Comparison of ENCODE assay signal across 8 cellular contexts in the genomic region with DNA sequence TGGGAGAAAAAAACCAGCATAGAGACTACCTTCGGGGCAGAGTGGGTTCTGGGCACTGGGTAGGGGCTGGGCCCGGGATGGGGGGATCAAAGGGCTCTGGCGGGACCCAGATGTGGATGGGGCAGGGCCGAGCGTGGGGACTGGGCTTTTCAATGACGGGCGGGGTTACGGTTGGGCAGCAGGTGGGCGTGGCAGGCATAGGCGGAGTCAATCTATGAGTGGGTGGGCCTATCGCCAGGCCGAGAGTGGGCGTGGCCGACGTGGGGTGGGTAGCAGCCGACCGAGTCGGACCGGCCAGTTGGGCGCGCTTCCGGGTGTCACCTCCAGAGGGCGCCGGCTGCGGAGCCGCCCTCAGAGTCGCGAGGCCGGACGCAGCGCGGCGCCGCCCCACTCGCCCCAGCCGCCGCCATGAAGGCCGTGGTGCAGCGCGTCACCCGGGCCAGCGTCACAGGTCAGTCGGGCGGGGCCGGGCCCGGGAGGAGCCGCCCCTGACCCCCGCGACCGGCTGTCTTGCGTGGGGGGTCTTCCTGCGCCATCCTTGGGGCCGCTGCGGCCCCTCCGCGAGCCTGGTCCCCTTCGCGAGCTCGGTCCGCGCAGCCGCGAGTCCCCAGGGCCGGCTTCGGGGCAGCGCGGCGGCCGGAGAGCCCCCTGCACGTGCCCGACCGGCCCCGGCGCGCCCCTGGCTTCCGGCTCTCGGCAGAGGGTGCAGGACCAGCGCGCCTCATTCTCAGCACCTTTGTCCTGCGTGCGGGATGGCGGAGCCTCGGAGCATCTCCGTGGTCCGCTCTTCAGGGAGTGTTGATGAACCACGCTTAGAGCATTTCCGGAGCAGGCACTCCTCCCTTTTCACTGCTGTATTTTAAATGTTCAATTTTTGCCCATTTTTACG. TPM values are rescaled to one million over a fixed set of nuclear protein-coding genes. Genes with fewer than 3 reads are reported as not detected.
DNase-seq lines count a peak whose midpoint lies in the region; ATAC-seq and TF ChIP-seq lines count a peak whose summit lies in the region.

A gene with protein sequence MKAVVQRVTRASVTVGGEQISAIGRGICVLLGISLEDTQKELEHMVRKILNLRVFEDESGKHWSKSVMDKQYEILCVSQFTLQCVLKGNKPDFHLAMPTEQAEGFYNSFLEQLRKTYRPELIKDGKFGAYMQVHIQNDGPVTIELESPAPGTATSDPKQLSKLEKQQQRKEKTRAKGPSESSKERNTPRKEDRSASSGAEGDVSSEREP (plus strand): TSS at position 390 of the 889 bp plus-strand sequence. CDS start 19 bp downstream, at position 409.

- TF ChIP-seq CTCF in foreskin keratinocyte (conservative IDR thresholded peaks at IDR 0.05) = peak; percentile 83

- WGBS in neuronal stem cell (ENCODE audit: extremely low coverage in 2 of 2, insufficient read length in 2 of 2, insufficient replicate concordance in 1 of 2), 2 donors = no CpG with 5 or more reads among the region's 88 CpGs

- peak within 1 kb of the TSS; percentile 90 for H3K23ac ChIP-seq in neuronal stem cell (ENCODE audit: low read depth, low read length, poor library complexity)

- no peaks in the 10 kb centered on the region for H3K9me3 ChIP-seq in HAP-1
- no peaks in the 10 kb centered on the region for H3K9me3 ChIP-seq in MG63
- H3K9me3 ChIP-seq in SJCRH30 (replicated peaks) = no peaks in the 10 kb centered on the region
- H3K9me3 ChIP-seq in neuronal stem cell (replicated peaks in 1 of 2; ENCODE audit: control insufficient read depth in 2 of 2, insufficient read depth in 1 of 2, low read depth in 1 of 2, low read length in 2 of 2) = no peaks in the 10 kb centered on the region
- H3K9me3 ChIP-seq in subcutaneous abdominal adipose tissue (ENCODE audit: control insufficient read depth in 5 of 5, low read length in 5 of 5) = no peaks in the 10 kb centered on the region

- H3K4ac ChIP-seq in neuronal stem cell (ENCODE audit: low read length) = no peak within 1 kb of the TSS

- H3K4me3 ChIP-seq in HAP-1 (peak within 1 kb of the TSS; percentile 49), MG63 (peak within 1 kb of the TSS; percentile 62), SJCRH30 (peak within 1 kb of the TSS; percentile 67), neuronal stem cell (ENCODE audit: low read length in 2 of 2) (peak within 1 kb of the TSS; percentile 61 to 87), subcutaneous abdominal adipose tissue (ENCODE audit: low read depth in 1 of 5, low read length in 5 of 5) (peak within 1 kb of the TSS; percentile 88 to 95 (median 91))

- no peak within 1 kb of the TSS for H2BK120ac ChIP-seq in neuronal stem cell (ENCODE audit: low read depth, low read length)

- H3K14ac ChIP-seq in neuronal stem cell (ENCODE audit: low read length) = peak within 1 kb of the TSS; percentile 87

- H2BK5ac ChIP-seq in neuronal stem cell (ENCODE audit: low read length) = no peak within 1 kb of the TSS

- H2AK5ac ChIP-seq in neuronal stem cell (ENCODE audit: low read depth, low read length) = no peak within 1 kb of the TSS

- peak within 1 kb of the TSS; percentile 4; the same call in 1 of the 2 replicates for H3K27ac ChIP-seq in SJCRH30
- H3K27ac ChIP-seq in foreskin keratinocyte = peak within 1 kb of the TSS; percentile 41
- peak within 1 kb of the TSS; percentile 32 for H3K27ac ChIP-seq in neuronal stem cell (replicated peaks; ENCODE audit: low read length)
- H3K27ac ChIP-seq in subcutaneous abdominal adipose tissue (ENCODE audit: low read depth, low read length) = peak within 1 kb of the TSS; percentile 16

- H3K9ac ChIP-seq in neuronal stem cell (ENCODE audit: low read depth, low read length, poor library complexity) (peak within 1 kb of the TSS; percentile 76), subcutaneous abdominal adipose tissue (ENCODE audit: low read length in 5 of 5) (peak within 1 kb of the TSS; percentile 10 to 82 (median 71))

- no peak within 1 kb of the TSS for H4K91ac ChIP-seq in neuronal stem cell (ENCODE audit: low read depth, low read length, poor library complexity)

- H4K8ac ChIP-seq in neuronal stem cell (ENCODE audit: low read depth, low read length) = no peak within 1 kb of the TSS

- H3K18ac ChIP-seq in neuronal stem cell (ENCODE audit: low read length) = peak within 1 kb of the TSS; percentile 88

- H3K4me1 ChIP-seq in HAP-1 (peaks cover 27% of the 10 kb centered on the region), SJCRH30 (no peaks in the 10 kb centered on the region), foreskin keratinocyte (peaks cover 10% of the 10 kb centered on the region), neuronal stem cell (ENCODE audit: control insufficient read depth in 2 of 2, insufficient read depth in 1 of 2, low read depth in 1 of 2, low read length in 2 of 2) (peaks cover 0 to 1% of the 10 kb centered on the region in 2 donors), subcutaneous abdominal adipose tissue (ENCODE audit: control insufficient read depth in 5 of 5, insufficient read depth in 5 of 5, low read length in 5 of 5) (peaks cover 0 to 18% (median 12%) of the 10 kb centered on the region in 5 donors)

- no peak within 1 kb of the TSS for H2BK15ac ChIP-seq in neuronal stem cell (ENCODE audit: low read length)

- H3K27me3 ChIP-seq in HAP-1 (ENCODE audit: low read depth) = no peaks in the 10 kb centered on the region
- H3K27me3 ChIP-seq in MG63 = no peaks in the 10 kb centered on the region
- no peaks in the 10 kb centered on the region for H3K27me3 ChIP-seq in SJCRH30
- no peaks in the 10 kb centered on the region for H3K27me3 ChIP-seq in foreskin keratinocyte
- no peaks in the 10 kb centered on the region for H3K27me3 ChIP-seq in neuronal stem cell (ENCODE audit: control insufficient read depth in 3 of 3, insufficient read depth in 3 of 3, low read depth in 1 of 3, low read length in 3 of 3)
- H3K27me3 ChIP-seq in subcutaneous abdominal adipose tissue (ENCODE audit: control insufficient read depth in 5 of 5, insufficient read depth in 4 of 5, low read length in 5 of 5) = no peaks in the 10 kb centered on the region

- in situ Hi-C loops in HAP-1 (cut with MboI; ENCODE audit: low sequenced_read_pairs) = no loop called here

- peak within 1 kb of the TSS; percentile 87 for H2AFZ ChIP-seq in neuronal stem cell (ENCODE audit: low read length)

- H3K4me2 ChIP-seq in neuronal stem cell (ENCODE audit: insufficient read depth, low read length, poor library complexity, severe bottlenecking) = peak within 1 kb of the TSS; percentile 78

- no peak within 1 kb of the TSS for H2BK12ac ChIP-seq in neuronal stem cell (ENCODE audit: low read length)

- DNase-seq in GM03348 (ENCODE audit: low spot score) (peak; percentile 98), HAP-1 (ENCODE audit: low spot score in 2 of 2) (peak; percentile 87 to 98), MG63 (peak; percentile 85), SJCRH30 (peak; percentile 95 to 96), foreskin keratinocyte (peak; percentile 46 to 70), neuronal stem cell (ENCODE audit: low spot score) (peak; percentile 79)
- DNase-seq in activated gamma-delta T cell treated with anti-CD3 and anti-CD28 coated beads, Interleukin-2, amount 50 U/mL, for 16 hours (ENCODE audit: low read depth) = peak; percentile 69

- no peaks in the 10 kb centered on the region; the same call in 1 of the 2 replicates for H3K36me3 ChIP-seq in HAP-1 (replicated peaks)
- H3K36me3 ChIP-seq in MG63 = no peaks in the 10 kb centered on the region
- H3K36me3 ChIP-seq in SJCRH30 = no peaks in the 10 kb centered on the region
- H3K36me3 ChIP-seq in neuronal stem cell (replicated peaks in 1 of 2; ENCODE audit: control insufficient read depth in 2 of 2, insufficient read depth in 2 of 2, low read length in 2 of 2) = no peaks in the 10 kb centered on the region
- H3K36me3 ChIP-seq in subcutaneous abdominal adipose tissue (ENCODE audit: control insufficient read depth in 5 of 5, insufficient read depth in 5 of 5, low read length in 5 of 5) = no peaks in the 10 kb centered on the region

- peak; percentile 90 for ATAC-seq in foreskin keratinocyte

- peaks cover 2% of the 10 kb centered on the region for H3K79me1 ChIP-seq in neuronal stem cell (ENCODE audit: low read depth, low read length)

RNA-seq across cellular contexts. Expression of the gene that starts here (rescaled TPM):
- 48.2 and 66.9 TPM in 2 replicates for total RNA-seq in MG63 (2014; rRNA removed; shearing (Covaris generic); ENCODE audit: low replicate concordance)
- 65.4 and 66.2 TPM in 2 replicates for total RNA-seq in SJCRH30 (2014; rRNA removed; shearing (Covaris generic))
- total RNA-seq in foreskin keratinocyte = 82.1 TPM in 2 replicates
- polyA plus RNA-seq in foreskin keratinocyte = 80.8 and 84.0 TPM in 2 replicates
- polyA plus RNA-seq in neuronal stem cell (2013, experiment 1 of 2) = 57.9 TPM
- 57.9 TPM for polyA plus RNA-seq in neuronal stem cell (2013, experiment 2 of 2)

Comparison
In these comparisons a context has a peak if more than half of its experiments do, and no peak if none do; other contexts are left out.
1. Peak in every context shown above with its lines: DNase-seq, ATAC-seq, H3K4me3 ChIP-seq and H3K27ac ChIP-seq.